1 cellular context compared by ENCODE assay signal in genomic region chr2:135876066-135876711, GRCh38.
TF ChIP-seq lines count a peak whose summit lies in the region.

Gene MCM6, minus strand, starts transcription at chr2:135876443. Its CDS starts 78 bp downstream, at chr2:135876365.

TF ChIP-seq in HepG2, 621 proteins besides CTCF, POLR2A, EP300 and RAD21 (continued from another document and continues in another):
- TF ChIP-seq E2F2 (CRISPR knock-in tag; IDR thresholded peaks at IDR 0.05; ENCODE audit: borderline replicate concordance) (peak; percentile 73; the same call in 1 of the 2 replicates), HCFC1 (IDR thresholded peaks at IDR 0.05; ENCODE audit: low read depth, low read length) (no peak), WIZ (CRISPR knock-in tag; IDR thresholded peaks at IDR 0.05) (no peak), HMG20B (CRISPR knock-in tag; conservative IDR thresholded peaks at IDR 0.05) (no peak), ESRRA (CRISPR knock-in tag; IDR thresholded peaks at IDR 0.05; ENCODE audit: low read depth) (peak; percentile 22; the same call in 1 of the 2 replicates), HDAC1 (CRISPR knock-in tag; IDR thresholded peaks at IDR 0.05) (0 out of 2 replicates have a peak, but pooled peaks have one; percentile 28), RBM22 (optimal IDR thresholded peaks at IDR 0.05; ENCODE audit: low read length) (no peak), ZNF746 (CRISPR knock-in tag; IDR thresholded peaks at IDR 0.05) (no peak), MLLT10 (CRISPR knock-in tag; IDR thresholded peaks at IDR 0.05) (no peak), ZNF577 (CRISPR knock-in tag; IDR thresholded peaks at IDR 0.05; ENCODE audit: borderline replicate concordance, low read depth) (no peak), GLI4 (CRISPR knock-in tag; IDR thresholded peaks at IDR 0.05; ENCODE audit: borderline replicate concordance) (no peak), ZNF878 (CRISPR knock-in tag; IDR thresholded peaks at IDR 0.05) (peak; percentile 61; the same call in 1 of the 2 replicates), ZBTB33 (CRISPR knock-in tag; IDR thresholded peaks at IDR 0.05) (no peak), SYNCRIP (IDR thresholded peaks at IDR 0.05; ENCODE audit: insufficient read depth, low read depth, low read length) (no peak), AHR (CRISPR knock-in tag; IDR thresholded peaks at IDR 0.05) (peak; percentile 72; the same call in 1 of the 2 replicates), KLF11 (CRISPR knock-in tag; IDR thresholded peaks at IDR 0.05) (peak; percentile 94; the same call in 1 of the 2 replicates), MXD3 (CRISPR knock-in tag; IDR thresholded peaks at IDR 0.05) (peak; percentile 85; the same call in 1 of the 2 replicates), LRRFIP1 (CRISPR knock-in tag; conservative IDR thresholded peaks at IDR 0.05) (no peak), CENPBD1 (CRISPR knock-in tag; IDR thresholded peaks at IDR 0.05; ENCODE audit: borderline replicate concordance, low read depth) (no peak; the same call in 1 of the 2 replicates), ZNF672 (CRISPR knock-in tag; IDR thresholded peaks at IDR 0.05) (no peak), JDP2 (CRISPR knock-in tag; IDR thresholded peaks at IDR 0.05; ENCODE audit: borderline replicate concordance) (peak; percentile 72), FOXA3 (CRISPR knock-in tag; IDR thresholded peaks at IDR 0.05) (no peak), ISL2 (CRISPR knock-in tag; IDR thresholded peaks at IDR 0.05) (0 out of 2 replicates have a peak, but pooled peaks have one; percentile 50), ZNF816 (CRISPR knock-in tag; IDR thresholded peaks at IDR 0.05; ENCODE audit: borderline replicate concordance) (no peak; the same call in 1 of the 2 replicates), SIX1 (CRISPR knock-in tag; IDR thresholded peaks at IDR 0.05; ENCODE audit: borderline replicate concordance) (no peak), ZBTB38 (CRISPR knock-in tag; IDR thresholded peaks at IDR 0.05) (peak; percentile 20; the same call in 1 of the 2 replicates), BATF2 (CRISPR knock-in tag; IDR thresholded peaks at IDR 0.05) (peak; percentile 81), BCLAF1 (IDR thresholded peaks at IDR 0.05) (no peak), SMAD1 (CRISPR knock-in tag; IDR thresholded peaks at IDR 0.05; ENCODE audit: borderline replicate concordance, low read depth) (no peak), YEATS4 (CRISPR knock-in tag; IDR thresholded peaks at IDR 0.05; ENCODE audit: borderline replicate concordance) (peak; percentile 69; the same call in 1 of the 2 replicates), GABPB1 (CRISPR knock-in tag; IDR thresholded peaks at IDR 0.05) (peak; percentile 73), HDAC2 (CRISPR knock-in tag; IDR thresholded peaks at IDR 0.05) (no peak), RBAK (CRISPR knock-in tag; IDR thresholded peaks at IDR 0.05) (no peak), ZNF550 (CRISPR knock-in tag; IDR thresholded peaks at IDR 0.05; ENCODE audit: borderline replicate concordance) (no peak), NR2C2 (CRISPR knock-in tag; IDR thresholded peaks at IDR 0.05; ENCODE audit: borderline replicate concordance) (no peak), ADNP (CRISPR knock-in tag; IDR thresholded peaks at IDR 0.05) (no peak), ZNF121 (CRISPR knock-in tag; IDR thresholded peaks at IDR 0.05) (no peak), ZNF329 (CRISPR knock-in tag; IDR thresholded peaks at IDR 0.05; ENCODE audit: low read depth) (0 out of 2 replicates have a peak, but pooled peaks have one; percentile 47), ZGPAT (CRISPR knock-in tag; IDR thresholded peaks at IDR 0.05) (0 out of 2 replicates have a peak, but pooled peaks have one; percentile 24), TRAFD1 (CRISPR knock-in tag; IDR thresholded peaks at IDR 0.05; ENCODE audit: borderline replicate concordance) (no peak), ZEB1 (IDR thresholded peaks at IDR 0.05; ENCODE audit: insufficient replicate concordance, low read depth) (no peak), ZNF614 (CRISPR knock-in tag; IDR thresholded peaks at IDR 0.05; ENCODE audit: borderline replicate concordance) (no peak), ZFP82 (CRISPR knock-in tag; IDR thresholded peaks at IDR 0.05; ENCODE audit: borderline replicate concordance) (no peak), ZNF781 (CRISPR knock-in tag; IDR thresholded peaks at IDR 0.05; ENCODE audit: borderline replicate concordance, not compliant biosample characterization) (no peak), MYC (CRISPR knock-in tag; IDR thresholded peaks at IDR 0.05; ENCODE audit: borderline replicate concordance) (no peak), ZNF343 (CRISPR knock-in tag; IDR thresholded peaks at IDR 0.05) (no peak), ZNF777 (CRISPR knock-in tag; IDR thresholded peaks at IDR 0.05) (peak; percentile 70), FOXO4 (CRISPR knock-in tag; conservative IDR thresholded peaks at IDR 0.05) (0 out of 2 replicates have a peak, but pooled peaks have one; percentile 70), ZFP90 (CRISPR knock-in tag; IDR thresholded peaks at IDR 0.05; ENCODE audit: borderline replicate concordance) (peak; percentile 61; the same call in 1 of the 2 replicates), ZNF761 (CRISPR knock-in tag; conservative IDR thresholded peaks at IDR 0.05) (no peak), ZSCAN21 (CRISPR knock-in tag; IDR thresholded peaks at IDR 0.05; ENCODE audit: borderline replicate concordance) (0 out of 2 replicates have a peak, but pooled peaks have one; percentile 26), ELK4 (CRISPR knock-in tag; IDR thresholded peaks at IDR 0.05; ENCODE audit: borderline replicate concordance) (no peak)
